ENCODE assay signal across 1 cellular context in genomic region chr9:126802343-126803059, GRCh38.
TF ChIP-seq lines count a peak whose summit lies in the region.

No MANE protein-coding gene starts in this region.

TF ChIP-seq in HepG2, 621 proteins besides CTCF, POLR2A, EP300 and RAD21:
- peak; percentile 40; the same call in 1 of the 2 replicates for TF ChIP-seq ZBTB37 (CRISPR knock-in tag; IDR thresholded peaks at IDR 0.05)
- TF ChIP-seq, protein P1, sequence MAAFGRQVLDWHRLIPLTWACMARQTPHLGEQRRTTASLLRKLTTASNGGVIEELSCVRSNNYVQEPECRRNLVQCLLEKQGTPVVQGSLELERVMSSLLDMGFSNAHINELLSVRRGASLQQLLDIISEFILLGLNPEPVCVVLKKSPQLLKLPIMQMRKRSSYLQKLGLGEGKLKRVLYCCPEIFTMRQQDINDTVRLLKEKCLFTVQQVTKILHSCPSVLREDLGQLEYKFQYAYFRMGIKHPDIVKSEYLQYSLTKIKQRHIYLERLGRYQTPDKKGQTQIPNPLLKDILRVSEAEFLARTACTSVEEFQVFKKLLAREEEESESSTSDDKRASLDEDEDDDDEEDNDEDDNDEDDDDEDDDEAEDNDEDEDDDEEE (CRISPR knock-in tag; IDR thresholded peaks at IDR 0.05): no peak
- TF ChIP-seq ZNF652 (CRISPR knock-in tag; IDR thresholded peaks at IDR 0.05; ENCODE audit: borderline replicate concordance, low read depth): no peak
- TF ChIP-seq ZNF703 (CRISPR knock-in tag; IDR thresholded peaks at IDR 0.05; ENCODE audit: borderline replicate concordance): no peak
- peak; percentile 64 for TF ChIP-seq CEBPG (CRISPR knock-in tag; IDR thresholded peaks at IDR 0.05)
- TF ChIP-seq NCOA5 (CRISPR knock-in tag; IDR thresholded peaks at IDR 0.05): no peak
- TF ChIP-seq, protein P2, sequence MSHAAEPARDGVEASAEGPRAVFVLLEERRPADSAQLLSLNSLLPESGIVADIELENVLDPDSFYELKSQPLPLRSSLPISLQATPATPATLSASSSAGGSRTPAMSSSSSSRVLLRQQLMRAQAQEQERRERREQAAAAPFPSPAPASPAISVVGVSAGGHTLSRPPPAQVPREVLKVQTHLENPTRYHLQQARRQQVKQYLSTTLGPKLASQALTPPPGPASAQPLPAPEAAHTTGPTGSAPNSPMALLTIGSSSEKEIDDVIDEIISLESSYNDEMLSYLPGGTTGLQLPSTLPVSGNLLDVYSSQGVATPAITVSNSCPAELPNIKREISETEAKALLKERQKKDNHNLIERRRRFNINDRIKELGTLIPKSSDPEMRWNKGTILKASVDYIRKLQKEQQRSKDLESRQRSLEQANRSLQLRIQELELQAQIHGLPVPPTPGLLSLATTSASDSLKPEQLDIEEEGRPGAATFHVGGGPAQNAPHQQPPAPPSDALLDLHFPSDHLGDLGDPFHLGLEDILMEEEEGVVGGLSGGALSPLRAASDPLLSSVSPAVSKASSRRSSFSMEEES (CRISPR knock-in tag; IDR thresholded peaks at IDR 0.05): no peak
- no peak for TF ChIP-seq HHEX (CRISPR knock-in tag; IDR thresholded peaks at IDR 0.05)
- TF ChIP-seq ZHX1 (CRISPR knock-in tag; IDR thresholded peaks at IDR 0.05; ENCODE audit: low read depth): no peak
- no peak for TF ChIP-seq ZNF800 (CRISPR knock-in tag; IDR thresholded peaks at IDR 0.05)
- TF ChIP-seq PATZ1 (CRISPR knock-in tag; IDR thresholded peaks at IDR 0.05): no peak
- TF ChIP-seq CEBPB (IDR thresholded peaks at IDR 0.05; ENCODE audit: borderline replicate concordance, low read depth, low read length): peak; percentile 44; the same call in 1 of the 2 replicates
- no peak for TF ChIP-seq ATF6 (CRISPR knock-in tag; conservative IDR thresholded peaks at IDR 0.05)
- no peak for TF ChIP-seq ZBTB39 (CRISPR knock-in tag; IDR thresholded peaks at IDR 0.05)
- TF ChIP-seq THAP11 (CRISPR knock-in tag; IDR thresholded peaks at IDR 0.05): no peak
- no peak for TF ChIP-seq TCF7 (IDR thresholded peaks at IDR 0.05; ENCODE audit: low read depth)
- no peak for TF ChIP-seq ARNTL (CRISPR knock-in tag; IDR thresholded peaks at IDR 0.05)
- TF ChIP-seq ZNF766 (CRISPR knock-in tag; IDR thresholded peaks at IDR 0.05; ENCODE audit: borderline replicate concordance): no peak
- 0 out of 2 replicates have a peak, but pooled peaks have one; percentile 19 for TF ChIP-seq PHF21A (CRISPR knock-in tag; IDR thresholded peaks at IDR 0.05)
- 0 out of 2 replicates have a peak, but pooled peaks have one; percentile 16 for TF ChIP-seq HNF4A (CRISPR knock-in tag; IDR thresholded peaks at IDR 0.05)
- TF ChIP-seq, protein P3, sequence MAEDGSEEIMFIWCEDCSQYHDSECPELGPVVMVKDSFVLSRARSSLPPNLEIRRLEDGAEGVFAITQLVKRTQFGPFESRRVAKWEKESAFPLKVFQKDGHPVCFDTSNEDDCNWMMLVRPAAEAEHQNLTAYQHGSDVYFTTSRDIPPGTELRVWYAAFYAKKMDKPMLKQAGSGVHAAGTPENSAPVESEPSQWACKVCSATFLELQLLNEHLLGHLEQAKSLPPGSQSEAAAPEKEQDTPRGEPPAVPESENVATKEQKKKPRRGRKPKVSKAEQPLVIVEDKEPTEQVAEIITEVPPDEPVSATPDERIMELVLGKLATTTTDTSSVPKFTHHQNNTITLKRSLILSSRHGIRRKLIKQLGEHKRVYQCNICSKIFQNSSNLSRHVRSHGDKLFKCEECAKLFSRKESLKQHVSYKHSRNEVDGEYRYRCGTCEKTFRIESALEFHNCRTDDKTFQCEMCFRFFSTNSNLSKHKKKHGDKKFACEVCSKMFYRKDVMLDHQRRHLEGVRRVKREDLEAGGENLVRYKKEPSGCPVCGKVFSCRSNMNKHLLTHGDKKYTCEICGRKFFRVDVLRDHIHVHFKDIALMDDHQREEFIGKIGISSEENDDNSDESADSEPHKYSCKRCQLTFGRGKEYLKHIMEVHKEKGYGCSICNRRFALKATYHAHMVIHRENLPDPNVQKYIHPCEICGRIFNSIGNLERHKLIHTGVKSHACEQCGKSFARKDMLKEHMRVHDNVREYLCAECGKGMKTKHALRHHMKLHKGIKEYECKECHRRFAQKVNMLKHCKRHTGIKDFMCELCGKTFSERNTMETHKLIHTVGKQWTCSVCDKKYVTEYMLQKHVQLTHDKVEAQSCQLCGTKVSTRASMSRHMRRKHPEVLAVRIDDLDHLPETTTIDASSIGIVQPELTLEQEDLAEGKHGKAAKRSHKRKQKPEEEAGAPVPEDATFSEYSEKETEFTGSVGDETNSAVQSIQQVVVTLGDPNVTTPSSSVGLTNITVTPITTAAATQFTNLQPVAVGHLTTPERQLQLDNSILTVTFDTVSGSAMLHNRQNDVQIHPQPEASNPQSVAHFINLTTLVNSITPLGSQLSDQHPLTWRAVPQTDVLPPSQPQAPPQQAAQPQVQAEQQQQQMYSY (CRISPR knock-in tag; IDR thresholded peaks at IDR 0.05): no peak
- TF ChIP-seq MXI1 (IDR thresholded peaks at IDR 0.05; ENCODE audit: borderline replicate concordance, low read depth, low read length): no peak
- TF ChIP-seq ZNF557 (CRISPR knock-in tag; IDR thresholded peaks at IDR 0.05): no peak
- TF ChIP-seq FOXA1 (IDR thresholded peaks at IDR 0.05): no peak
- no peak for TF ChIP-seq FOXA1 (CRISPR knock-in tag; IDR thresholded peaks at IDR 0.05)
- TF ChIP-seq ZNF484 (CRISPR knock-in tag; IDR thresholded peaks at IDR 0.05; ENCODE audit: borderline replicate concordance, low read depth): no peak
- peak; percentile 3 for TF ChIP-seq ZEB1 (IDR thresholded peaks at IDR 0.05; ENCODE audit: insufficient replicate concordance, low read depth)
- TF ChIP-seq, protein P4, sequence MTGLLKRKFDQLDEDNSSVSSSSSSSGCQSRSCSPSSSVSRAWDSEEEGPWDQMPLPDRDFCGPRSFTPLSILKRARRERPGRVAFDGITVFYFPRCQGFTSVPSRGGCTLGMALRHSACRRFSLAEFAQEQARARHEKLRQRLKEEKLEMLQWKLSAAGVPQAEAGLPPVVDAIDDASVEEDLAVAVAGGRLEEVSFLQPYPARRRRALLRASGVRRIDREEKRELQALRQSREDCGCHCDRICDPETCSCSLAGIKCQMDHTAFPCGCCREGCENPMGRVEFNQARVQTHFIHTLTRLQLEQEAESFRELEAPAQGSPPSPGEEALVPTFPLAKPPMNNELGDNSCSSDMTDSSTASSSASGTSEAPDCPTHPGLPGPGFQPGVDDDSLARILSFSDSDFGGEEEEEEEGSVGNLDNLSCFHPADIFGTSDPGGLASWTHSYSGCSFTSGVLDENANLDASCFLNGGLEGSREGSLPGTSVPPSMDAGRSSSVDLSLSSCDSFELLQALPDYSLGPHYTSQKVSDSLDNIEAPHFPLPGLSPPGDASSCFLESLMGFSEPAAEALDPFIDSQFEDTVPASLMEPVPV (CRISPR knock-in tag; IDR thresholded peaks at IDR 0.05): no peak
- TF ChIP-seq, protein P5, sequence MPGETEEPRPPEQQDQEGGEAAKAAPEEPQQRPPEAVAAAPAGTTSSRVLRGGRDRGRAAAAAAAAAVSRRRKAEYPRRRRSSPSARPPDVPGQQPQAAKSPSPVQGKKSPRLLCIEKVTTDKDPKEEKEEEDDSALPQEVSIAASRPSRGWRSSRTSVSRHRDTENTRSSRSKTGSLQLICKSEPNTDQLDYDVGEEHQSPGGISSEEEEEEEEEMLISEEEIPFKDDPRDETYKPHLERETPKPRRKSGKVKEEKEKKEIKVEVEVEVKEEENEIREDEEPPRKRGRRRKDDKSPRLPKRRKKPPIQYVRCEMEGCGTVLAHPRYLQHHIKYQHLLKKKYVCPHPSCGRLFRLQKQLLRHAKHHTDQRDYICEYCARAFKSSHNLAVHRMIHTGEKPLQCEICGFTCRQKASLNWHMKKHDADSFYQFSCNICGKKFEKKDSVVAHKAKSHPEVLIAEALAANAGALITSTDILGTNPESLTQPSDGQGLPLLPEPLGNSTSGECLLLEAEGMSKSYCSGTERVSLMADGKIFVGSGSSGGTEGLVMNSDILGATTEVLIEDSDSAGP (CRISPR knock-in tag; IDR thresholded peaks at IDR 0.05; ENCODE audit: borderline replicate concordance): no peak
- TF ChIP-seq ATAD3A (CRISPR knock-in tag; IDR thresholded peaks at IDR 0.05): no peak
- TF ChIP-seq FOXJ3 (CRISPR knock-in tag; IDR thresholded peaks at IDR 0.05; ENCODE audit: borderline replicate concordance): no peak
- no peak for TF ChIP-seq ZNF317 (CRISPR knock-in tag; IDR thresholded peaks at IDR 0.05)
- TF ChIP-seq KDM4B (CRISPR knock-in tag; IDR thresholded peaks at IDR 0.05): no peak
